ENCODE assay signal across 14 cellular contexts in genomic region chr10:60937784-60938654, GRCh38. TPM values are rescaled to one million over a fixed set of nuclear protein-coding genes. Genes with fewer than 3 reads are reported as not detected.
DNase-seq lines count a peak whose midpoint lies in the region; ATAC-seq and TF ChIP-seq lines count a peak whose summit lies in the region.
"Had no signal": no experiment of that assay in that cellular context is flagged by ENCODE, and none has a peak within 500 bp of the region (broad histone marks: within the 10 kb centered on the region; RNA-seq: fewer than 3 reads in every experiment).

No MANE protein-coding gene starts in this region.

- H3K27me3 Mint-ChIP-seq in Calu3 (ENCODE audit: unreplicated experiment), result no peaks in the 10 kb centered on the region

- H3K27ac ChIP-seq in right cardiac atrium (ENCODE audit: low read length) (peak overlapping the region; percentile 72), sigmoid colon (peak overlapping the region in 3 of 4 donors; percentile 27 to 97 (median 97)), WERI-Rb-1 (no peak overlapping the region)
- H3K27ac ChIP-seq: SJCRH30 had no signal

- 57% methylated on average over 5 of the region's 5 CpGs for WGBS in right cardiac atrium
- WGBS in sigmoid colon, 2 donors, result 66 to 83% methylated on average over 5 of the region's 5 CpGs

- intact Hi-C loops in Calu3 (cut with micrococcal nuclease; ENCODE audit: unreplicated experiment) (no loop called here), right cardiac atrium (cut with DNase I) (no loop called here), sigmoid colon (cut with DNase I) (no loop called here)

- no peak overlapping the region for H3K4me3 ChIP-seq in astrocyte of the spinal cord (ENCODE audit: low read depth, low read length)
- no peak overlapping the region for H3K4me3 ChIP-seq in right cardiac atrium (ENCODE audit: low read length)
- no peak overlapping the region for H3K4me3 ChIP-seq in sigmoid colon
- H3K4me3 ChIP-seq in WERI-Rb-1 (ENCODE audit: low read depth, low read length), result no peak overlapping the region
- H3K4me3 ChIP-seq: heart right ventricle, SJCRH30 had no signal

- peak; percentile 52 to 78 for ATAC-seq in right cardiac atrium
- ATAC-seq: activated T-helper 17 cell treated with anti-CD3 and anti-CD28 coated beads, Interleukin-2, amount 50 U/mL, for 72 hours had no signal

- H3K9me3 ChIP-seq in right cardiac atrium (ENCODE audit: control insufficient read depth, low read length) (no peaks in the 10 kb centered on the region), sigmoid colon (no peaks in the 10 kb centered on the region), WERI-Rb-1 (ENCODE audit: severe bottlenecking) (no peaks in the 10 kb centered on the region)
- H3K9me3 ChIP-seq: BE2C, heart right ventricle, SJCRH30 had no signal

- TF ChIP-seq CTCF in Calu3 (IDR thresholded peaks at IDR 0.05; ENCODE audit: unreplicated experiment) (no peak), astrocyte of the spinal cord (IDR thresholded peaks at IDR 0.05; ENCODE audit: low read depth, low read length) (no peak), sigmoid colon (IDR thresholded peaks at IDR 0.05) (no peak), WERI-Rb-1 (IDR thresholded peaks at IDR 0.05; ENCODE audit: low read depth, low read length) (no peak)

- BruUV-seq in Calu3 (replicated peaks; lab: Mats Ljungman, UMichigan), result no TSS peak

- H3K27ac Mint-ChIP-seq in Calu3 (ENCODE audit: unreplicated experiment), result no peak overlapping the region
- H3K27ac Mint-ChIP-seq: activated T-helper 17 cell treated with anti-CD3 and anti-CD28 coated beads, Interleukin-2, amount 50 U/mL, for 72 hours had no signal

- TF ChIP-seq POLR2A in sigmoid colon (IDR thresholded peaks at IDR 0.05), result no peak

- CTCF ChIA-PET in Calu3 (lab: Charles Lee), result interaction anchor here (1.1 kb wide), 1 partner anchor 22 kb away, joined by 3 read pairs; no protein-coding TSS in a partner anchor

- H3K36me3 Mint-ChIP-seq in Calu3 (ENCODE audit: insufficient read depth, unreplicated experiment), result peaks cover 4% of the 10 kb centered on the region

- H3K4me1 Mint-ChIP-seq in Calu3 (ENCODE audit: low read depth, unreplicated experiment), result peaks cover 25% of the 10 kb centered on the region

- TF ChIP-seq EP300 in sigmoid colon (IDR thresholded peaks at IDR 0.05), result no peak

- H3K36me3 ChIP-seq in sigmoid colon (no peaks in the 10 kb centered on the region), WERI-Rb-1 (0 out of 2 replicates have a peak, but pooled peaks cover 3% of the 10 kb centered on the region)
- H3K36me3 ChIP-seq: BE2C had no signal

- no peak overlapping the region for H3K4me3 Mint-ChIP-seq in Calu3 (ENCODE audit: low read depth, unreplicated experiment)
- H3K4me3 Mint-ChIP-seq: activated T-helper 17 cell treated with anti-CD3 and anti-CD28 coated beads, Interleukin-2, amount 50 U/mL, for 72 hours had no signal

- in situ Hi-C loops in astrocyte of the spinal cord (cut with HindIII; ENCODE audit: low sequenced_read_pairs), result no loop called here

- DNase-seq in Calu3, result peak; percentile 10
- peak; percentile 59 for DNase-seq in astrocyte of the spinal cord (ENCODE audit: low read depth, low spot score)
- DNase-seq in right cardiac atrium, result peak in 1 of 3 donors; percentile 57
- no peak for DNase-seq in sigmoid colon
- no peak for DNase-seq in UCSD-AML1 (lab: John Stamatoyannopoulos, UW; ENCODE audit: unreplicated experiment)
- DNase-seq in DMS 273 (lab: John Stamatoyannopoulos, UW; ENCODE audit: unreplicated experiment), result no peak
- no peak for DNase-seq in DMS79 (lab: John Stamatoyannopoulos, UW)
- DNase-seq in WERI-Rb-1, result no peak
- DNase-seq: BE2C, cortex of kidney, heart right ventricle, NCI-H526, SJCRH30 had no signal

- H3K9me3 Mint-ChIP-seq in Calu3 (ENCODE audit: low read depth, unreplicated experiment), result no peaks in the 10 kb centered on the region

- H3K27me3 ChIP-seq in right cardiac atrium (ENCODE audit: control insufficient read depth, insufficient read depth), result no peaks in the 10 kb centered on the region
- no peaks in the 10 kb centered on the region for H3K27me3 ChIP-seq in sigmoid colon
- H3K27me3 ChIP-seq in WERI-Rb-1 (ENCODE audit: insufficient read depth, low read depth, severe bottlenecking), result no peaks in the 10 kb centered on the region
- H3K27me3 ChIP-seq: BE2C, heart right ventricle, SJCRH30 had no signal

- H3K4me1 ChIP-seq in right cardiac atrium (ENCODE audit: control insufficient read depth, insufficient read depth, low read length), result peaks cover 3% of the 10 kb centered on the region
- peaks cover 0 to 65% (median 39%) of the 10 kb centered on the region in 4 donors for H3K4me1 ChIP-seq in sigmoid colon
- H3K4me1 ChIP-seq: BE2C had no signal

RNA-seq across cellular contexts. Expression of gene RHOBTB1, which starts 6.0 kb away (rescaled TPM):
- total RNA-seq in Calu3 (2022) (9.8 and 10.2 TPM in 2 replicates), right cardiac atrium (10 to 100 TPM in 2 of 4 donors, 1 to 10 TPM in 2; 9.3 to 13.8 (median 11.0) TPM), sigmoid colon (10 to 100 TPM in 3 of 4 donors, 1 to 10 TPM in 1; 8.6 to 25.5 (median 14.3) TPM)
- polyA plus RNA-seq in right cardiac atrium (5.8 TPM), sigmoid colon (1 to 10 TPM; 3.3 to 6.0 (median 4.9) TPM)

Comparison
In these comparisons a context has a peak if more than half of its experiments do, and no peak if none do; other contexts are left out.
1. DNase-seq: peak in Calu3 (single experiment) and astrocyte of the spinal cord (single experiment); none in sigmoid colon (single experiment), UCSD-AML1 (single experiment), DMS 273 (single experiment), DMS79 (single experiment) and WERI-Rb-1 (single experiment).